In genomic region chr1:171784779-171785178, GRCh38 we compare ENCODE assay signal across 13 cellular contexts. TPM values are rescaled to one million over a fixed set of nuclear protein-coding genes. Genes with fewer than 3 reads are reported as not detected.
DNase-seq lines count a peak whose midpoint lies in the region; ATAC-seq, FAIRE-seq and TF ChIP-seq lines count a peak whose summit lies in the region.
"Had no signal": no experiment of that assay in that cellular context is flagged by ENCODE, and none has a peak within 500 bp of the region (broad histone marks: within the 10 kb centered on the region; RNA-seq: fewer than 3 reads in every experiment).

No MANE protein-coding gene starts in this region.

- no TSS peak for BruUV-seq in K562 (replicated peaks; lab: Mats Ljungman, UMichigan)

- ATAC-seq in K562 = no peak

- H3K79me2 ChIP-seq in Loucy (ENCODE audit: insufficient read depth, low read length) = peaks cover 65% of the 10 kb centered on the region
- H3K79me2 ChIP-seq in K562 (ENCODE audit: control insufficient read depth, insufficient read depth, low read length) = peaks cover 50% of the 10 kb centered on the region

- CTCF ChIA-PET in K562 (lab: Yijun Ruan, JAX; ENCODE audit: low intra/inter-chr PET ratio) = no interaction called here

- H3K9me1 ChIP-seq in K562 (ENCODE audit: control insufficient read depth, insufficient read depth, low read length) = peaks cover 3% of the 10 kb centered on the region

- TF ChIP-seq RAD21 in K562 (CRISPR knock-in tag; conservative IDR thresholded peaks at IDR 0.05 in 1 of 2, IDR thresholded peaks at IDR 0.05 in 1 of 2) = no peak

- H3K27ac ChIP-seq in BLaER1 = no peak overlapping the region
- H3K27ac ChIP-seq in K562 (ENCODE audit: extremely low read depth, low read depth, low read length) = no peak overlapping the region
- H3K27ac ChIP-seq: colonic mucosa, SJSA1 had no signal

- H4K20me1 ChIP-seq in BLaER1 (peaks cover 23% of the 10 kb centered on the region), Loucy (ENCODE audit: insufficient read depth, low read length, poor library complexity, severe bottlenecking) (peaks cover 6% of the 10 kb centered on the region), K562 (replicated peaks; ENCODE audit: control insufficient read depth, insufficient read depth, low read length) (no peaks in the 10 kb centered on the region)

- peaks cover 4% of the 10 kb centered on the region for H3F3A ChIP-seq in Loucy (ENCODE audit: low read depth)

- peak; percentile 12 for DNase-seq in GM12891 (ENCODE audit: insufficient read length, low spot score)
- no peak for DNase-seq in K562 (ENCODE audit: extremely low read depth in 1 of 4, low spot score in 3 of 4)
- no peak for DNase-seq in cerebellar nuclear complex (lab: John Stamatoyannopoulos, UW)
- DNase-seq in HCEC 1CT = no peak
- DNase-seq in NCI-H748 (lab: John Stamatoyannopoulos, UW; ENCODE audit: unreplicated experiment) = no peak
- DNase-seq in MV-4-11 (lab: John Stamatoyannopoulos, UW) = no peak
- DNase-seq: colonic mucosa; NCI-H774; stimulated activated CD4-positive, alpha-beta T cell treated with anti-CD3 and anti-CD28 coated beads, Interleukin-1b, Interleukin-23, amount 100 ng/mL, for 48 hours; stimulated activated naive CD4-positive, alpha-beta T cell had no signal

- H3K9ac ChIP-seq in BLaER1 (no peak overlapping the region), Loucy (ENCODE audit: low read depth, low read length, poor library complexity, severe bottlenecking) (peak overlapping the region; percentile 57), K562 (ENCODE audit: insufficient read depth in 1 of 2, low read depth in 2 of 2, low read length in 2 of 2) (no peak overlapping the region)

- intact Hi-C loops in K562 (cut with micrococcal nuclease) = no loop called here

- FAIRE-seq in GM12891 (lab: Jason Lieb, UNC) = no peak
- FAIRE-seq in K562 (lab: Jason Lieb, UNC) = no peak

- H3K9me2 ChIP-seq in Loucy (replicated peaks; ENCODE audit: low read depth, low read length) = no peaks in the 10 kb centered on the region

- H3K4me1 ChIP-seq in BLaER1 (peaks cover 47% of the 10 kb centered on the region), Loucy (ENCODE audit: insufficient read depth, low read length, poor library complexity, severe bottlenecking) (peaks cover 52% of the 10 kb centered on the region), K562 (replicated peaks in 1 of 2; ENCODE audit: control insufficient read depth in 2 of 2, insufficient read depth in 2 of 2, low read length in 2 of 2) (peaks cover 17 to 24% of the 10 kb centered on the region in 2 experiments; a peak in 4 of 5 replicates)

- H3K27me3 ChIP-seq in BLaER1 (no peaks in the 10 kb centered on the region), Loucy (ENCODE audit: insufficient read depth, low read length, poor library complexity, severe bottlenecking) (no peaks in the 10 kb centered on the region), K562 (ENCODE audit: control insufficient read depth in 2 of 2, insufficient read depth in 2 of 2, low read length in 2 of 2) (no peaks in the 10 kb centered on the region)
- H3K27me3 ChIP-seq: colonic mucosa, SJSA1 had no signal

- H3K9me3 ChIP-seq in BLaER1 (no peaks in the 10 kb centered on the region), Loucy (ENCODE audit: insufficient read depth, low read depth, low read length) (no peaks in the 10 kb centered on the region), K562 (replicated peaks; ENCODE audit: control insufficient read depth, insufficient read depth, low read depth, low read length) (peaks cover 2% of the 10 kb centered on the region; the same call in 1 of the 2 replicates)
- H3K9me3 ChIP-seq: colonic mucosa, SJSA1 had no signal

- POLR2A ChIA-PET in K562 (lab: Yijun Ruan, JAX) = interaction anchor here (0.9 to 1.3 kb wide), 2 partner anchors 31 to 610 kb away, joined by 3 to 4 read pairs; no protein-coding TSS in a partner anchor

- in situ Hi-C loops in K562 (cut with MboI) = no loop called here

- H3K36me3 ChIP-seq in BLaER1 (peaks cover 68% of the 10 kb centered on the region), Loucy (ENCODE audit: insufficient read depth, low read length) (peaks cover 49% of the 10 kb centered on the region; the same call in 1 of the 2 replicates), K562 (ENCODE audit: control insufficient read depth, insufficient read depth, low read length) (peaks cover 72% of the 10 kb centered on the region)

- H2AFZ ChIP-seq in Loucy (ENCODE audit: low read length) (no peak overlapping the region), K562 (ENCODE audit: low read depth, low read length) (no peak overlapping the region)

- no peak for TF ChIP-seq EP300 in K562 (IDR thresholded peaks at IDR 0.05; ENCODE audit: low read length)

- TF ChIP-seq CTCF in Loucy (conservative IDR thresholded peaks at IDR 0.05; ENCODE audit: low read length) (no peak), K562 (IDR thresholded peaks at IDR 0.05 in 2 of 3, conservative IDR thresholded peaks at IDR 0.05 in 1 of 3; ENCODE audit: insufficient read depth in 2 of 3, low read depth in 1 of 3, low read length in 3 of 3) (no peak)

- no peak overlapping the region for H3K4me3 ChIP-seq in BLaER1
- H3K4me3 ChIP-seq in Loucy (ENCODE audit: low read length, poor library complexity, severe bottlenecking) = peak overlapping the region; percentile 98
- no peak overlapping the region; the same call in 1 of the 2 replicates for H3K4me3 ChIP-seq in K562
- H3K4me3 ChIP-seq: colonic mucosa, SJSA1 had no signal

- no peak for TF ChIP-seq POLR2A in GM12891 (IDR thresholded peaks at IDR 0.05; ENCODE audit: low read depth, low read length)
- TF ChIP-seq POLR2A in K562 (conservative IDR thresholded peaks at IDR 0.05) = no peak

- H3K4me2 ChIP-seq in BLaER1 (peak overlapping the region; percentile 72), Loucy (ENCODE audit: low read depth, low read length, poor library complexity, severe bottlenecking) (peak overlapping the region; percentile 95), K562 (ENCODE audit: insufficient read depth, low read length) (peak overlapping the region; percentile 21; the same call in 1 of the 2 replicates)

RNA-seq across cellular contexts. Expression of gene METTL13, which starts 3.3 kb away (rescaled TPM):
- polyA plus RNA-seq in GM12891 (2012; ENCODE audit: low read depth, missing spikeins) = 23.3 TPM
- total RNA-seq in K562 (2011; cell fraction: chromatin; rRNA removed; ENCODE audit: low replicate concordance) = 47.4 and 58.7 TPM in 2 replicates
- 46.6 and 59.0 TPM in 2 replicates for total RNA-seq in K562 (2011; cell fraction: nucleolus; rRNA removed)
- 42.7 and 43.7 TPM in 2 replicates for total RNA-seq in K562 (2011; cell fraction: nucleoplasm; rRNA removed)
- total RNA-seq in K562 (2014; rRNA removed) = 49.3 and 65.1 TPM in 2 replicates
- total RNA-seq in K562 (2014; rRNA removed; fragmentation: Illumina TruSeq; extraction: Trizol) = 46.2 and 51.9 TPM in 2 replicates
- 50.5 and 54.9 TPM in 2 replicates for total RNA-seq in K562 (2015; rRNA removed; fragmentation: Illumina TruSeq; extraction: Trizol)
- total RNA-seq in K562 (2021) = 54.9 and 62.0 TPM in 2 replicates
- 53.5 and 70.9 TPM in 2 replicates for polyA plus RNA-seq in K562 (2011; rRNA removed)
- 49.3 and 54.9 TPM in 2 replicates for polyA plus RNA-seq in K562 (2011; cell fraction: cytosol; rRNA removed)
- 39.0 and 45.5 TPM in 2 replicates for polyA plus RNA-seq in K562 (2011; cell fraction: nucleus; rRNA removed)
- polyA plus RNA-seq in K562 (2012) = 35.2 and 62.5 TPM in 2 replicates
- polyA plus RNA-seq in K562 (2014; fragmentation: Illumina TruSeq; extraction: Trizol) = 61.3 and 78.9 TPM in 2 replicates
- 10 to 100 TPM; 18.9 to 23.4 TPM for polyA plus RNA-seq in K562 (2014; fragmentation: Nextera tagmentation; extraction: Ambion mirVana)
- polyA plus RNA-seq in K562 (2014; rRNA removed) = 55.2 and 59.7 TPM in 2 replicates
- 75.6 and 111 TPM in 2 replicates for polyA minus RNA-seq in K562 (2011; rRNA and poly(A)+ RNA removed)
- 36.8 and 46.1 TPM in 2 replicates for polyA minus RNA-seq in K562 (2011; cell fraction: cytosol; rRNA and poly(A)+ RNA removed)
- 26.3 and 31.2 TPM in 2 replicates for polyA minus RNA-seq in K562 (2011; cell fraction: nucleus; rRNA and poly(A)+ RNA removed)

RNA-seq across cellular contexts. Expression of gene VAMP4, which starts 42.9 kb away (rescaled TPM):
- 2.7 TPM for polyA plus RNA-seq in GM12891 (2012; ENCODE audit: low read depth, missing spikeins)
- 3.1 and 14.9 TPM in 2 replicates for total RNA-seq in K562 (2011; cell fraction: chromatin; rRNA removed; ENCODE audit: low replicate concordance)
- 2.2 and 2.4 TPM in 2 replicates for total RNA-seq in K562 (2011; cell fraction: nucleolus; rRNA removed)
- 6.6 and 16.6 TPM in 2 replicates for total RNA-seq in K562 (2011; cell fraction: nucleoplasm; rRNA removed)
- total RNA-seq in K562 (2014; rRNA removed) (5.1 and 6.5 TPM in 2 replicates), K562 (2014; rRNA removed; fragmentation: Illumina TruSeq; extraction: Trizol) (12.3 and 14.7 TPM in 2 replicates), K562 (2015; rRNA removed; fragmentation: Illumina TruSeq; extraction: Trizol) (10.0 and 11.1 TPM in 2 replicates), K562 (2021) (12.3 and 13.7 TPM in 2 replicates)
- polyA plus RNA-seq in K562 (2011; rRNA removed) (12.5 and 21.4 TPM in 2 replicates), K562 (2014; fragmentation: Illumina TruSeq; extraction: Trizol) (12.4 and 14.0 TPM in 2 replicates), K562 (2014; fragmentation: Nextera tagmentation; extraction: Ambion mirVana) (1 to 10 TPM; 3.3 to 4.1 TPM), K562 (2014; rRNA removed) (11.4 and 11.9 TPM in 2 replicates)
- 2.5 and 4.6 TPM in 2 replicates for polyA plus RNA-seq in K562 (2011; cell fraction: cytosol; rRNA removed)
- polyA plus RNA-seq in K562 (2011; cell fraction: nucleus; rRNA removed) = 10.3 and 12.6 TPM in 2 replicates
- polyA plus RNA-seq in K562 (2012) = 12.7 and 15.1 TPM in 2 replicates
- 11.1 and 11.3 TPM in 2 replicates for polyA minus RNA-seq in K562 (2011; rRNA and poly(A)+ RNA removed)
- 7.7 and 8.4 TPM in 2 replicates for polyA minus RNA-seq in K562 (2011; cell fraction: cytosol; rRNA and poly(A)+ RNA removed)
- 4.6 and 7.4 TPM in 2 replicates for polyA minus RNA-seq in K562 (2011; cell fraction: nucleus; rRNA and poly(A)+ RNA removed)

RNA-seq across cellular contexts. Expression of gene DNM3, which starts 56.5 kb away (rescaled TPM):
- 0.06 TPM for polyA plus RNA-seq in GM12891 (2012; ENCODE audit: low read depth, missing spikeins)
- 0.62 and 2.8 TPM in 2 replicates for total RNA-seq in K562 (2011; cell fraction: chromatin; rRNA removed; ENCODE audit: low replicate concordance)
- 0.50 and 0.66 TPM in 2 replicates for total RNA-seq in K562 (2011; cell fraction: nucleolus; rRNA removed)
- 0.73 and 0.76 TPM in 2 replicates for total RNA-seq in K562 (2011; cell fraction: nucleoplasm; rRNA removed)
- 0.33 TPM in 1 of 2 replicates, not detected in the other for total RNA-seq in K562 (2014; rRNA removed)
- 0.36 and 0.38 TPM in 2 replicates for total RNA-seq in K562 (2014; rRNA removed; fragmentation: Illumina TruSeq; extraction: Trizol)
- total RNA-seq in K562 (2015; rRNA removed; fragmentation: Illumina TruSeq; extraction: Trizol) = 0.29 and 0.30 TPM in 2 replicates
- 0.16 and 0.29 TPM in 2 replicates for total RNA-seq in K562 (2021)
- 0.11 and 0.21 TPM in 2 replicates for polyA plus RNA-seq in K562 (2011; rRNA removed)
- polyA plus RNA-seq in K562 (2011; cell fraction: cytosol; rRNA removed) = 0.12 and 0.15 TPM in 2 replicates
- 0.23 and 0.38 TPM in 2 replicates for polyA plus RNA-seq in K562 (2011; cell fraction: nucleus; rRNA removed)
- 0.13 and 0.58 TPM in 2 replicates for polyA plus RNA-seq in K562 (2012)
- polyA plus RNA-seq in K562 (2014; fragmentation: Illumina TruSeq; extraction: Trizol) = 0.11 and 0.24 TPM in 2 replicates
- polyA plus RNA-seq in K562 (2014; fragmentation: Nextera tagmentation; extraction: Ambion mirVana) = under 1 TPM; 0.10 to 0.17 TPM
- polyA plus RNA-seq in K562 (2014; rRNA removed) = 0.08 and 0.32 TPM in 2 replicates
- 0.70 and 1.6 TPM in 2 replicates for polyA minus RNA-seq in K562 (2011; rRNA and poly(A)+ RNA removed)
- 0.29 and 1.2 TPM in 2 replicates for polyA minus RNA-seq in K562 (2011; cell fraction: cytosol; rRNA and poly(A)+ RNA removed)
- polyA minus RNA-seq in K562 (2011; cell fraction: nucleus; rRNA and poly(A)+ RNA removed) = 1.2 and 1.7 TPM in 2 replicates

Comparison
In these comparisons a context has a peak if more than half of its experiments do, and no peak if none do; other contexts are left out.
1. H3K4me2 ChIP-seq: peak in every context shown above with its lines; median percentile 95 in Loucy; 72 in BLaER1; 21 in K562.